ENCODE assay signal across 8 cellular contexts in the genomic region with DNA sequence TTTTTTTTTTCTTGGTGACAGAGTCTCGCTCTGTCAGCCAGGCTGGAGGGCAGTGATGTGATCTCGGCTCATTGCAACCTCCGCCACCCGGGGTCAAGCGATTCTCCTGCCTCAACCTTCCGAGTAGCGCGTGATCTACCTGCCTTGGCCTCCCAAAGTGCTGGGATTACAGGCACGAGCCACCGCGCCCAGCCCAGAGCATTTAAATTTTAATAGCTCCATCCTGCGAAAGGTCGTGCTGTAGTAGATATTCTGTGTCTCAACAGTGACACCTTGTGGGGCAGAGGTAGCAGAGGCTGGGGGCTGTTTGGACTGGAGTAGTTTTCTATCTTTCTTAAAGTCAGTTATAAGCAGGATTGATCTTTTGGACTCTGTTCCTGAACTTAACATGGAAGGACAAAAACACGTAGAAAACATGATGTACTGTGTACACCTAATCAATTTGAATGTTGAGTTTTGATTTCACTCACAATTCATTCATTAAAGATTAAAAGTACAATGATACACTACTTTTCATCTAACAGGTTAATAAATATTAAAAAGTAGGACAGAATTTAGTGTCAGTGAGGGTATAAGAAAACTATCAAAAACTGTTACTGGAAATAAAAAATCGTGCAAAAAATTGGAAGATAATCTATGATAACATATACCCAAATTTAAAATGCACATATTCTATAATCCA. TPM values are rescaled to one million over a fixed set of nuclear protein-coding genes. Genes with fewer than 3 reads are reported as not detected.
A peak's percentile ranks its signal among the peaks of the same experiment; 100 is the strongest.
DNase-seq lines count a peak whose midpoint lies in the region; ATAC-seq and TF ChIP-seq lines count a peak whose summit lies in the region.

No MANE protein-coding gene starts in this region.

- H3K27me3 ChIP-seq in lower lobe of right lung (ENCODE audit: low read depth) = no peaks in the 10 kb centered on the region

- no peaks in the 10 kb centered on the region for H3K9me3 ChIP-seq in lower lobe of right lung

- no peaks in the 10 kb centered on the region for H3K36me3 ChIP-seq in lower lobe of right lung

- no peak overlapping the region for H3K27ac ChIP-seq in lower lobe of right lung

- DNase-seq in AML-193 (lab: John Stamatoyannopoulos, UW) (peak; percentile 76 to 79), NCI-H526 (lab: John Stamatoyannopoulos, UW) (peak; percentile 49 to 83), ecto neural progenitor cell (ENCODE audit: low spot score) (peak; percentile 69), lower lobe of right lung (peak; percentile 53)
- DNase-seq in activated CD4-positive, alpha-beta T cell treated with anti-CD3 and anti-CD28 coated beads, Interleukin-2, amount 50 U/mL, for 4 hours = peak; percentile 37 to 41
- peak; percentile 50 for DNase-seq in stimulated activated CD8-positive, alpha-beta memory T cell treated with anti-CD3 and anti-CD28 coated beads, Interleukin-12 subunit alpha, Interleukin-12 subunit beta, amount 100 ng/mL, for 1 hour (ENCODE audit: low read depth)

- ATAC-seq in GM18873 (IDR thresholded peaks at IDR 0.05; ENCODE audit: low FRiP score, unreplicated experiment) = peak; percentile 73
- peak; percentile 86 for ATAC-seq in HG03175 (IDR thresholded peaks at IDR 0.05; ENCODE audit: unreplicated experiment)
- peak; percentile 88 to 89 for ATAC-seq in lower lobe of right lung

- H3K4me3 ChIP-seq in lower lobe of right lung = peak overlapping the region; percentile 20

- TF ChIP-seq CTCF in lower lobe of right lung (IDR thresholded peaks at IDR 0.05) = peak; percentile 82

- H3K4me1 ChIP-seq in lower lobe of right lung = peaks cover 5% of the 10 kb centered on the region

- intact Hi-C loops in lower lobe of right lung (cut with DNase I) = loop anchor here (5.0 kb wide), 1 partner anchor 150 kb away; no protein-coding TSS in a partner anchor

RNA-seq across cellular contexts. Expression of a gene that starts 11.0 kb away (rescaled TPM):
- 296 TPM for total RNA-seq in lower lobe of right lung
